ENCODE assay signal across 8 cellular contexts in genomic region chr14:52706724-52707706, GRCh38. TPM values are rescaled to one million over a fixed set of nuclear protein-coding genes. Genes with fewer than 3 reads are reported as not detected.
A peak's percentile ranks its signal among the peaks of the same experiment; 100 is the strongest.
DNase-seq lines count a peak whose midpoint lies in the region; ATAC-seq and TF ChIP-seq lines count a peak whose summit lies in the region.

PSMC6 (plus strand) TSS chr14:52707200; CDS start chr14:52707220, 20 bp downstream.

- H3K9me3 ChIP-seq in BLaER1: no peaks in the 10 kb centered on the region

- ATAC-seq in GM19324 (IDR thresholded peaks at IDR 0.05; ENCODE audit: low FRiP score, unreplicated experiment): peak; percentile 95
- peak; percentile 96 for ATAC-seq in HG03460 (IDR thresholded peaks at IDR 0.05; ENCODE audit: unreplicated experiment)
- ATAC-seq in left colon: peak; percentile 99

- H3K27me3 ChIP-seq in BLaER1: no peaks in the 10 kb centered on the region

- intact Hi-C loops in left colon (cut with DNase I, micrococcal nuclease): no loop called here

- peaks cover 29% of the 10 kb centered on the region; the same call in 1 of the 2 replicates for H4K20me1 ChIP-seq in BLaER1

- H3K9ac ChIP-seq in BLaER1: peak within 1 kb of the TSS; percentile 96

- H3K36me3 ChIP-seq in BLaER1: peaks cover 28% of the 10 kb centered on the region

- peaks cover 23% of the 10 kb centered on the region for H3K4me1 ChIP-seq in BLaER1

- H3K27ac ChIP-seq in BLaER1: peak within 1 kb of the TSS; percentile 92

- H3K4me2 ChIP-seq in BLaER1: peak within 1 kb of the TSS; percentile 88

- TF ChIP-seq CTCF in choroid plexus epithelial cell (conservative IDR thresholded peaks at IDR 0.05; ENCODE audit: low read depth, low read length): no peak

- H3K4me3 ChIP-seq in BLaER1 (peak within 1 kb of the TSS; percentile 94), choroid plexus epithelial cell (ENCODE audit: low read depth, low read length) (peak within 1 kb of the TSS; percentile 76)

- DNase-seq in NCI-H524 treated with DMSO at 0.1 percent for 48 hours (lab: John Stamatoyannopoulos, UW): peak; percentile 89
- DNase-seq in activated CD4-positive, alpha-beta T cell treated with anti-CD3 and anti-CD28 coated beads for 4 hours: peak; percentile 95 to 96
- DNase-seq in choroid plexus epithelial cell (ENCODE audit: low read depth): peak; percentile 93
- DNase-seq in left colon: peak; percentile 96 to 98
- DNase-seq in stimulated activated CD4-positive, alpha-beta T cell treated with anti-CD3 and anti-CD28 coated beads, Interleukin-1b, Interleukin-23, amount 100 ng/mL, for 48 hours: peak; percentile 94

RNA-seq across cellular contexts. Expression of gene PSMC6, which starts in this region (rescaled TPM):
- total RNA-seq in left colon: 10 to 100 TPM; 61.6 to 61.9 TPM

Comparison
In these comparisons a context has a peak if more than half of its experiments do, and no peak if none do; other contexts are left out.
1. Peak in every context shown above with its lines: DNase-seq, ATAC-seq, H3K4me3 ChIP-seq and H3K27ac ChIP-seq.